8 cellular contexts compared by ENCODE assay signal in genomic region chr10:21989453-21990154, GRCh38. TPM values are rescaled to one million over a fixed set of nuclear protein-coding genes. Genes with fewer than 3 reads are reported as not detected.
DNase-seq lines count a peak whose midpoint lies in the region; ATAC-seq and TF ChIP-seq lines count a peak whose summit lies in the region.

No MANE protein-coding gene starts in this region.

- peaks cover 18% of the 10 kb centered on the region for H3K4me1 ChIP-seq in left ventricle myocardium inferior

- no peaks in the 10 kb centered on the region for H3K36me3 ChIP-seq in left ventricle myocardium inferior

- DNase-seq in EH (ENCODE audit: low read depth), result peak; percentile 66
- DNase-seq in NCI-H774 (lab: John Stamatoyannopoulos, UW), result peak; percentile 31
- DNase-seq in activated naive CD4-positive, alpha-beta T cell treated with anti-CD3 and anti-CD28 coated beads, Interleukin-2, amount 50 U/mL, for 72 hours (ENCODE audit: low spot score in 2 of 2), result peak in 1 of 2 donors; percentile 15
- DNase-seq in left ventricle myocardium inferior, result peak; percentile 56
- no peak for DNase-seq in retinal pigment epithelial cell (ENCODE audit: low read depth)
- no peak for DNase-seq in activated CD4-positive, CD25-positive, alpha-beta regulatory T cell (lab: John Stamatoyannopoulos, UW)

- no peaks in the 10 kb centered on the region for H3K27me3 ChIP-seq in left ventricle myocardium inferior (ENCODE audit: low read depth)

- peaks cover 0 to 9% of the 10 kb centered on the region in 2 donors for H3K36me3 Mint-ChIP-seq in activated naive CD4-positive, alpha-beta T cell treated with anti-CD3 and anti-CD28 coated beads, Interleukin-2, amount 50 U/mL, for 72 hours

- peaks cover 16% of the 10 kb centered on the region for H3K9me3 ChIP-seq in left ventricle myocardium inferior (replicated peaks)

- peak overlapping the region; percentile 30 for H3K27ac ChIP-seq in left ventricle myocardium inferior (replicated peaks)

- TF ChIP-seq CTCF in left ventricle myocardium inferior (IDR thresholded peaks at IDR 0.05; ENCODE audit: borderline replicate concordance) (peak; percentile 70), retinal pigment epithelial cell (conservative IDR thresholded peaks at IDR 0.05; ENCODE audit: low read depth, low read length) (peak; percentile 72)

- H3K9me3 Mint-ChIP-seq in activated naive CD4-positive, alpha-beta T cell treated with anti-CD3 and anti-CD28 coated beads, Interleukin-2, amount 50 U/mL, for 72 hours, result peaks cover 0 to 3% of the 10 kb centered on the region in 2 donors

- H3K27ac Mint-ChIP-seq in activated naive CD4-positive, alpha-beta T cell treated with anti-CD3 and anti-CD28 coated beads, Interleukin-2, amount 50 U/mL, for 72 hours, result no peak overlapping the region

- H3K4me3 ChIP-seq in left ventricle myocardium inferior, result no peak overlapping the region
- H3K4me3 ChIP-seq in retinal pigment epithelial cell (ENCODE audit: low read length), result no peak overlapping the region

- ATAC-seq in GM19468 (IDR thresholded peaks at IDR 0.05; ENCODE audit: extremely low read depth, unreplicated experiment) (peak; percentile 81), HG03457 (IDR thresholded peaks at IDR 0.05; ENCODE audit: unreplicated experiment) (peak; percentile 81)
- ATAC-seq in activated naive CD4-positive, alpha-beta T cell treated with anti-CD3 and anti-CD28 coated beads, Interleukin-2, amount 50 U/mL, for 72 hours, result peak; percentile 74 to 79

- intact Hi-C loops in left ventricle myocardium inferior (cut with micrococcal nuclease), result no loop called here

RNA-seq across cellular contexts. Expression of gene DNAJC1, which starts 13.9 kb away (rescaled TPM):
- 10 to 100 TPM; 22.2 to 27.8 TPM for total RNA-seq in activated naive CD4-positive, alpha-beta T cell treated with anti-CD3 and anti-CD28 coated beads, Interleukin-2, amount 50 U/mL, for 72 hours
- total RNA-seq in left ventricle myocardium inferior, result 12.0 TPM

Comparison
In these comparisons a context has a peak if more than half of its experiments do, and no peak if none do; other contexts are left out.
1. DNase-seq: peak in EH (single experiment), NCI-H774 (single experiment) and left ventricle myocardium inferior (single experiment); none in retinal pigment epithelial cell (single experiment) and activated CD4-positive, CD25-positive, alpha-beta regulatory T cell (0 of 4).
2. Peak in every context shown above with its lines, with median percentiles within 50 percentile points of each other: ATAC-seq.